In genomic region chr21:22351076-22351475, GRCh38 we compare ENCODE assay signal across 14 cellular contexts.
DNase-seq lines count a peak whose midpoint lies in the region; ATAC-seq, FAIRE-seq and TF ChIP-seq lines count a peak whose summit lies in the region.
"Had no signal": no experiment of that assay in that cellular context is flagged by ENCODE, and none has a peak within 500 bp of the region (broad histone marks: within the 10 kb centered on the region; RNA-seq: fewer than 3 reads in every experiment).

No MANE protein-coding gene starts in this region.

- no peak for TF ChIP-seq CTCF in A673 (conservative IDR thresholded peaks at IDR 0.05; ENCODE audit: low read depth, low read length)
- no peak for TF ChIP-seq CTCF in DND-41 (IDR thresholded peaks at IDR 0.05; ENCODE audit: borderline replicate concordance, extremely low read depth, low read length, poor library complexity, severe bottlenecking)
- TF ChIP-seq CTCF in bronchial epithelial cell (IDR thresholded peaks at IDR 0.05; ENCODE audit: insufficient read depth, low read length, severe bottlenecking), result no peak

- H3K36me3 ChIP-seq in A673 (ENCODE audit: insufficient read depth, low read length, poor library complexity, severe bottlenecking) (no peaks in the 10 kb centered on the region), DND-41 (ENCODE audit: insufficient read depth, low read length) (no peaks in the 10 kb centered on the region), bronchial epithelial cell (ENCODE audit: control insufficient read depth, insufficient read depth, low read length) (no peaks in the 10 kb centered on the region)
- H3K36me3 ChIP-seq: BLaER1 had no signal

- no peak overlapping the region for H3K4me2 ChIP-seq in DND-41 (ENCODE audit: insufficient read depth, low read length)
- H3K4me2 ChIP-seq: A549, BLaER1 had no signal

- POLR2A ChIA-PET in A673 (lab: Charles Lee; ENCODE audit: low non-redundant PET), result no interaction called here

- H2AFZ ChIP-seq in DND-41 (ENCODE audit: low read depth, low read length), result 0 out of 2 replicates have a peak overlapping the region, but pooled peaks have one; percentile 10

- H3K27me3 ChIP-seq in A673 (replicated peaks; ENCODE audit: insufficient read depth, low read depth, low read length, poor library complexity) (no peaks in the 10 kb centered on the region), DND-41 (ENCODE audit: insufficient read depth, low read length, poor library complexity) (no peaks in the 10 kb centered on the region), bronchial epithelial cell (ENCODE audit: control insufficient read depth, insufficient read depth, low read length) (no peaks in the 10 kb centered on the region)
- H3K27me3 ChIP-seq: BLaER1 had no signal

- FAIRE-seq in bronchial epithelial cell (lab: Jason Lieb, UNC), result no peak
- FAIRE-seq: A549, H1 had no signal

- H3K9ac ChIP-seq in DND-41 (ENCODE audit: low read depth, low read length), result no peak overlapping the region
- H3K9ac ChIP-seq: BLaER1 had no signal

- no peaks in the 10 kb centered on the region for H4K20me1 ChIP-seq in DND-41 (ENCODE audit: insufficient read depth, low read length)
- H4K20me1 ChIP-seq: BLaER1 had no signal

- intact Hi-C loops in A673 (cut with micrococcal nuclease; ENCODE audit: unreplicated experiment) (no loop called here), Right ventricle myocardium inferior (cut with DNase I) (no loop called here)

- H3K4me3 ChIP-seq in A673 (ENCODE audit: low read depth, low read length, poor library complexity, severe bottlenecking) (no peak overlapping the region), DND-41 (ENCODE audit: low read depth in 1 of 2, low read length in 2 of 2) (no peak overlapping the region), bronchial epithelial cell (ENCODE audit: low read depth, low read length) (no peak overlapping the region)
- H3K4me3 ChIP-seq: A549, BLaER1 had no signal

- peaks cover 2% of the 10 kb centered on the region for H3K9me3 ChIP-seq in A673 (ENCODE audit: low read depth, low read length, poor library complexity, severe bottlenecking)
- H3K9me3 ChIP-seq in DND-41 (ENCODE audit: insufficient read depth, low read length, severe bottlenecking), result peaks cover 4% of the 10 kb centered on the region
- H3K9me3 ChIP-seq: A549, BLaER1, Caco-2 had no signal

- no peak for ATAC-seq in DND-41 (ENCODE audit: insufficient read depth, low read depth)
- ATAC-seq in HG02763 (IDR thresholded peaks at IDR 0.05; ENCODE audit: unreplicated experiment), result no peak
- ATAC-seq in stimulated activated naive CD8-positive, alpha-beta T cell treated with anti-CD3 and anti-CD28 coated beads, Interleukin-15, Interleukin-2, amounts not matched to agents 100 U/mL and 50 U/mL, for 24 hours, result no peak
- ATAC-seq in Right ventricle myocardium inferior, result no peak
- ATAC-seq: A549 had no signal

- H3K79me2 ChIP-seq in DND-41 (ENCODE audit: insufficient read depth, low read length), result no peaks in the 10 kb centered on the region

- no TSS peak for BruUV-seq in A673 (replicated peaks; lab: Mats Ljungman, UMichigan)

- CTCF ChIA-PET in A673 (lab: Charles Lee), result no interaction called here

- DNase-seq in A673 (ENCODE audit: low spot score), result peak; percentile 11
- no peak for DNase-seq in DND-41
- peak; percentile 17 for DNase-seq in NCI-H226
- DNase-seq in bronchial epithelial cell (ENCODE audit: low read depth), result peak; percentile 35
- no peak for DNase-seq in stimulated activated naive CD8-positive, alpha-beta T cell treated with anti-CD3 and anti-CD28 coated beads, Interleukin-15, Interleukin-2, amounts not matched to agents 100 U/mL and 50 U/mL, for 24 hours
- no peak for DNase-seq in Right ventricle myocardium inferior (ENCODE audit: missing footprints)
- DNase-seq: Caco-2; CD8-positive, alpha-beta memory T cell; HCEC 1CT; HFFc6 had no signal

- H3K27ac ChIP-seq in A673 (ENCODE audit: low read depth, low read length, poor library complexity, severe bottlenecking) (peak overlapping the region; percentile 38), DND-41 (ENCODE audit: low read length) (no peak overlapping the region)
- H3K27ac ChIP-seq: A549, BLaER1 had no signal

- H3K4me1 ChIP-seq in A673 (ENCODE audit: insufficient read depth, low read length, poor library complexity, severe bottlenecking) (peaks cover 10% of the 10 kb centered on the region), DND-41 (ENCODE audit: insufficient read depth, low read length) (no peaks in the 10 kb centered on the region)
- H3K4me1 ChIP-seq: A549, BLaER1, Caco-2 had no signal

Comparison
In these comparisons a context has a peak if more than half of its experiments do, and no peak if none do; other contexts are left out.
1. DNase-seq: peak in A673 (single experiment), NCI-H226 (single experiment) and bronchial epithelial cell (single experiment); none in DND-41 (single experiment), stimulated activated naive CD8-positive, alpha-beta T cell treated with anti-CD3 and anti-CD28 coated beads, Interleukin-15, Interleukin-2, amounts not matched to agents 100 U/mL and 50 U/mL, for 24 hours (single experiment) and Right ventricle myocardium inferior (single experiment).